Comparison of ENCODE assay signal across 8 cellular contexts in genomic region chr1:231242516-231243198, GRCh38. TPM values are rescaled to one million over a fixed set of nuclear protein-coding genes. Genes with fewer than 3 reads are reported as not detected.
A peak's percentile ranks its signal among the peaks of the same experiment; 100 is the strongest.
DNase-seq lines count a peak whose midpoint lies in the region; TF ChIP-seq lines count a peak whose summit lies in the region.

No MANE protein-coding gene starts in this region.

- no peaks in the 10 kb centered on the region for H3F3A ChIP-seq in smooth muscle cell (ENCODE audit: low read depth)

- DNase-seq in DMS 273 (lab: John Stamatoyannopoulos, UW; ENCODE audit: unreplicated experiment): peak; percentile 17
- DNase-seq in DMS 273 treated with DMSO at 0.1 percent for 48 hours (lab: John Stamatoyannopoulos, UW): no peak
- DNase-seq in RWPE1 (ENCODE audit: low spot score): peak; percentile 5
- no peak for DNase-seq in epithelial cell of proximal tubule (ENCODE audit: low read depth)
- DNase-seq in smooth muscle cell (lab: John Stamatoyannopoulos, UW; ENCODE audit: unreplicated experiment): no peak
- DNase-seq in NCI-H1092 treated with DMSO at 0.1 percent for 48 hours (lab: John Stamatoyannopoulos, UW): no peak
- DNase-seq in HuH-7 (ENCODE audit: low spot score): no peak
- DNase-seq in C1 segment of cervical spinal cord (lab: John Stamatoyannopoulos, UW): no peak

- H3K9me3 ChIP-seq in smooth muscle cell (replicated peaks; ENCODE audit: low read depth): no peaks in the 10 kb centered on the region

- peaks cover 65% of the 10 kb centered on the region for H3K79me2 ChIP-seq in smooth muscle cell (ENCODE audit: low read depth)

- TF ChIP-seq CTCF in RWPE1 (conservative IDR thresholded peaks at IDR 0.05; ENCODE audit: low read depth) (no peak), epithelial cell of proximal tubule (conservative IDR thresholded peaks at IDR 0.05; ENCODE audit: low read depth, low read length) (no peak), smooth muscle cell (IDR thresholded peaks at IDR 0.05; ENCODE audit: borderline replicate concordance, insufficient read depth, poor library complexity, severe bottlenecking) (no peak)

- peaks cover 15% of the 10 kb centered on the region for H3K4me1 ChIP-seq in smooth muscle cell (ENCODE audit: low read depth)

- H3K27ac ChIP-seq in RWPE1 (no peak overlapping the region), smooth muscle cell (ENCODE audit: low read depth) (no peak overlapping the region)

- 69% methylated on average over 5 of the region's 5 CpGs for WGBS in smooth muscle cell (ENCODE audit: low lambda C conversion rate)

- H2AFZ ChIP-seq in smooth muscle cell (ENCODE audit: low read depth): no peak overlapping the region

- H3K4me3 ChIP-seq in epithelial cell of proximal tubule (ENCODE audit: low read depth, low read length): peak overlapping the region; percentile 91
- peak overlapping the region; percentile 91 for H3K4me3 ChIP-seq in smooth muscle cell

- H4K20me1 ChIP-seq in smooth muscle cell (ENCODE audit: low read depth): peaks cover 51% of the 10 kb centered on the region

- CTCF ChIA-PET in RWPE1 (lab: Yijun Ruan, JAX): interaction anchor here (0.6 to 0.7 kb wide), 2 partner anchors 14 to 26 kb away, joined by 3 to 4 read pairs; no protein-coding TSS in a partner anchor

- H3K9ac ChIP-seq in smooth muscle cell (ENCODE audit: low read depth): no peak overlapping the region

- POLR2A ChIA-PET in RWPE1 (lab: Yijun Ruan, JAX; ENCODE audit: low non-redundant PET): no interaction called here

- peak overlapping the region; percentile 97 for H3K4me2 ChIP-seq in smooth muscle cell

- no peaks in the 10 kb centered on the region for H3K27me3 ChIP-seq in smooth muscle cell (ENCODE audit: low read depth)

- peaks cover 8% of the 10 kb centered on the region for H3K36me3 ChIP-seq in smooth muscle cell (ENCODE audit: low read depth)

RNA-seq across cellular contexts. Expression of gene GNPAT, which starts 1.6 kb away (rescaled TPM):
- total RNA-seq in epithelial cell of proximal tubule (35.5 and 46.3 TPM in 2 replicates), smooth muscle cell (45.8 and 66.3 TPM in 2 replicates)
- 39.8 and 43.9 TPM in 2 replicates for polyA plus RNA-seq in smooth muscle cell

Comparison
In these comparisons a context has a peak if more than half of its experiments do, and no peak if none do; other contexts are left out.
1. DNase-seq: peak in DMS 273 (single experiment) and RWPE1 (single experiment); none in DMS 273 treated with DMSO at 0.1 percent for 48 hours (single experiment), epithelial cell of proximal tubule (single experiment), smooth muscle cell (single experiment), NCI-H1092 treated with DMSO at 0.1 percent for 48 hours (single experiment), HuH-7 (single experiment) and C1 segment of cervical spinal cord (0 of 14).